Comparison of ENCODE assay signal across 9 cellular contexts in genomic region chr1:200740291-200741212, GRCh38. TPM values are rescaled to one million over a fixed set of nuclear protein-coding genes. Genes with fewer than 3 reads are reported as not detected.
DNase-seq lines count a peak whose midpoint lies in the region; ATAC-seq, FAIRE-seq and TF ChIP-seq lines count a peak whose summit lies in the region.
"Had no signal": no experiment of that assay in that cellular context is flagged by ENCODE, and none has a peak within 500 bp of the region (broad histone marks: within the 10 kb centered on the region; RNA-seq: fewer than 3 reads in every experiment).

No MANE protein-coding gene starts in this region.

- H3K27me3 Mint-ChIP-seq in CD4-positive, CD25-positive, alpha-beta regulatory T cell = peaks cover 18% of the 10 kb centered on the region
- H3K27me3 Mint-ChIP-seq in neural crest cell (ENCODE audit: low read depth) = no peaks in the 10 kb centered on the region

- H3K27ac Mint-ChIP-seq in CD4-positive, CD25-positive, alpha-beta regulatory T cell = peak overlapping the region; percentile 15 to 81 (median 62)
- peak overlapping the region; percentile 93 for H3K27ac Mint-ChIP-seq in neural crest cell (ENCODE audit: unreplicated experiment)

- peak overlapping the region; percentile 86 to 96 (median 91) for H3K4me3 Mint-ChIP-seq in CD4-positive, CD25-positive, alpha-beta regulatory T cell
- H3K4me3 Mint-ChIP-seq in neural crest cell = peak overlapping the region; percentile 96

- peak in 1 of 3 donors; percentile 10 for DNase-seq in CD4-positive, CD25-positive, alpha-beta regulatory T cell
- DNase-seq in NAMALWA (ENCODE audit: low spot score) (peak; percentile 35), dorsolateral prefrontal cortex (no peak), neural crest cell (ENCODE audit: low read depth, low spot score) (no peak), RCC 7860 (ENCODE audit: low spot score) (no peak), 8988T (no peak)

- H3K27ac ChIP-seq in CD4-positive, CD25-positive, alpha-beta regulatory T cell (ENCODE audit: insufficient read depth, low read length, poor library complexity, severe bottlenecking) = no peak overlapping the region
- peak overlapping the region in 46 of 59 donors; percentile 21 to 100 (median 100) for H3K27ac ChIP-seq in dorsolateral prefrontal cortex
- H3K27ac ChIP-seq: HL-60 had no signal

- peaks cover 25% of the 10 kb centered on the region for H3K4me1 ChIP-seq in CD4-positive, CD25-positive, alpha-beta regulatory T cell (ENCODE audit: control insufficient read depth, insufficient read depth, low read length, poor library complexity, severe bottlenecking)

- no peaks in the 10 kb centered on the region for H3K36me3 ChIP-seq in CD4-positive, CD25-positive, alpha-beta regulatory T cell (ENCODE audit: control insufficient read depth, insufficient read depth, low read length)

- no peak for ATAC-seq in CD4-positive, CD25-positive, alpha-beta regulatory T cell (ENCODE audit: low read depth in 2 of 2)
- ATAC-seq in GM21526 (IDR thresholded peaks at IDR 0.05; ENCODE audit: low FRiP score, unreplicated experiment) (no peak), HG02678 (IDR thresholded peaks at IDR 0.05; ENCODE audit: unreplicated experiment) (no peak)

- H3K4me3 ChIP-seq in CD4-positive, CD25-positive, alpha-beta regulatory T cell (ENCODE audit: low read depth, low read length) = peak overlapping the region; percentile 84
- peak overlapping the region; percentile 64 to 97 (median 88) for H3K4me3 ChIP-seq in dorsolateral prefrontal cortex

- peaks cover 23 to 41% (median 32%) of the 10 kb centered on the region in 4 donors for H3K4me1 Mint-ChIP-seq in CD4-positive, CD25-positive, alpha-beta regulatory T cell
- peaks cover 52% of the 10 kb centered on the region for H3K4me1 Mint-ChIP-seq in neural crest cell

- TF ChIP-seq CTCF in dorsolateral prefrontal cortex (IDR thresholded peaks at IDR 0.05 in 54 of 56, conservative IDR thresholded peaks at IDR 0.05 in 2 of 56; ENCODE audit: low read depth in 1 of 56, partially characterized antibody in 56 of 56) (no peak), neural crest cell (conservative IDR thresholded peaks at IDR 0.05) (no peak)

- intact Hi-C loops in dorsolateral prefrontal cortex (cut with DNase I) = loop anchor here in 1 of 2 donors (1.0 to 5.0 kb wide), 2 partner anchors 63 to 118 kb away; partner anchors contain the start of gene KIF14

- H3K36me3 Mint-ChIP-seq in CD4-positive, CD25-positive, alpha-beta regulatory T cell = no peaks in the 10 kb centered on the region
- peaks cover 7% of the 10 kb centered on the region for H3K36me3 Mint-ChIP-seq in neural crest cell (ENCODE audit: low read depth)

- no peak for FAIRE-seq in RCC 7860 (lab: Jason Lieb, UNC)

- H3K9me3 Mint-ChIP-seq in CD4-positive, CD25-positive, alpha-beta regulatory T cell = peaks cover 0 to 2% (median 0%) of the 10 kb centered on the region in 7 donors
- no peaks in the 10 kb centered on the region for H3K9me3 Mint-ChIP-seq in neural crest cell

- no peaks in the 10 kb centered on the region for H3K27me3 ChIP-seq in CD4-positive, CD25-positive, alpha-beta regulatory T cell (ENCODE audit: control insufficient read depth, insufficient read depth, low read length)
- H3K27me3 ChIP-seq in dorsolateral prefrontal cortex = no peaks in the 10 kb centered on the region

- H3K9me3 ChIP-seq in CD4-positive, CD25-positive, alpha-beta regulatory T cell (ENCODE audit: control insufficient read depth in 2 of 2, low read length in 2 of 2) = no peaks in the 10 kb centered on the region

RNA-seq across cellular contexts. Expression of gene CAMSAP2, which starts 1.9 kb away (rescaled TPM):
- 8.4 TPM for total RNA-seq in CD4-positive, CD25-positive, alpha-beta regulatory T cell
- polyA plus RNA-seq in CD4-positive, CD25-positive, alpha-beta regulatory T cell = 1 to 10 TPM in 1 of 4 donors, under 1 TPM in 3; 0.13 to 1.3 (median 0.46) TPM
- total RNA-seq in dorsolateral prefrontal cortex (100 to 1,000 TPM in 84 of 120 experiments, 10 to 100 TPM in 36; 69.0 to 139 (median 110) TPM), neural crest cell (40.3 and 44.8 TPM in 2 replicates)
